29 cellular contexts compared by ENCODE assay signal in genomic region chr12:1826401-1826800, GRCh38. TPM values are rescaled to one million over a fixed set of nuclear protein-coding genes. Genes with fewer than 3 reads are reported as not detected.
"Had no signal": no experiment of that assay in that cellular context is flagged by ENCODE, and none has a peak within 500 bp of the region (broad histone marks: within the 10 kb centered on the region; RNA-seq: fewer than 3 reads in every experiment).

No MANE protein-coding gene starts in this region.

- FAIRE-seq: islet of Langerhans, kidney, pancreas, small intestine had no signal

- H3K27ac Mint-ChIP-seq: immature natural killer cell; naive thymus-derived CD4-positive, alpha-beta T cell; natural killer cell treated with Interleukin-12 subunit alpha and Interleukin-12 subunit beta and Interleukin-15 and Interleukin-18, amount 100 ng/mL, for 72 hours; stimulated activated effector memory CD8-positive, alpha-beta T cell treated with anti-CD3 and anti-CD28 coated beads, Interleukin-12 subunit alpha, Interleukin-12 subunit beta, amount 100 ng/mL, for 72 hours; stimulated activated naive CD8-positive, alpha-beta T cell treated with anti-CD3 and anti-CD28 coated beads, Interleukin-15, Interleukin-2, amounts not matched to agents 100 ng/mL and 50 ng/mL, for 24 hours had no signal

- H3K36me3 Mint-ChIP-seq: immature natural killer cell; naive thymus-derived CD4-positive, alpha-beta T cell; natural killer cell treated with Interleukin-12 subunit alpha and Interleukin-12 subunit beta and Interleukin-15 and Interleukin-18, amount 100 ng/mL, for 72 hours; stimulated activated effector memory CD8-positive, alpha-beta T cell treated with anti-CD3 and anti-CD28 coated beads, Interleukin-12 subunit alpha, Interleukin-12 subunit beta, amount 100 ng/mL, for 72 hours had no signal

- ATAC-seq: left colon; left lung; mucosa of descending colon; naive thymus-derived CD4-positive, alpha-beta T cell; natural killer cell treated with Interleukin-12 subunit alpha and Interleukin-12 subunit beta and Interleukin-15 and Interleukin-18, amount 100 ng/mL, for 72 hours; pancreas; right cardiac atrium; stimulated activated effector memory CD8-positive, alpha-beta T cell treated with anti-CD3 and anti-CD28 coated beads, Interleukin-12 subunit alpha, Interleukin-12 subunit beta, amount 100 ng/mL, for 72 hours; upper lobe of right lung had no signal

- H3K4me3 Mint-ChIP-seq: immature natural killer cell; naive thymus-derived CD4-positive, alpha-beta T cell; natural killer cell treated with Interleukin-12 subunit alpha and Interleukin-12 subunit beta and Interleukin-15 and Interleukin-18, amount 100 ng/mL, for 72 hours; stimulated activated effector memory CD8-positive, alpha-beta T cell treated with anti-CD3 and anti-CD28 coated beads, Interleukin-12 subunit alpha, Interleukin-12 subunit beta, amount 100 ng/mL, for 72 hours; stimulated activated naive CD8-positive, alpha-beta T cell treated with anti-CD3 and anti-CD28 coated beads, Interleukin-15, Interleukin-2, amounts not matched to agents 100 ng/mL and 50 ng/mL, for 24 hours had no signal

- DNase-seq: immature natural killer cell; left colon; midbrain; mucosa of descending colon; naive thymus-derived CD4-positive, alpha-beta T cell; sigmoid colon; spleen; stimulated activated CD4-positive, alpha-beta T cell treated with anti-CD3 and anti-CD28 coated beads, Interleukin-4, amount 100 ng/mL, for 24 hours; stimulated activated naive CD4-positive, alpha-beta T cell; tibial artery; trophoblast cell; upper lobe of right lung had no signal

- H3K27me3 ChIP-seq: pancreas had no signal

- H3K9me3 Mint-ChIP-seq: immature natural killer cell; naive thymus-derived CD4-positive, alpha-beta T cell; natural killer cell treated with Interleukin-12 subunit alpha and Interleukin-12 subunit beta and Interleukin-15 and Interleukin-18, amount 100 ng/mL, for 72 hours; stimulated activated effector memory CD8-positive, alpha-beta T cell treated with anti-CD3 and anti-CD28 coated beads, Interleukin-12 subunit alpha, Interleukin-12 subunit beta, amount 100 ng/mL, for 72 hours; stimulated activated naive CD8-positive, alpha-beta T cell treated with anti-CD3 and anti-CD28 coated beads, Interleukin-15, Interleukin-2, amounts not matched to agents 100 ng/mL and 50 ng/mL, for 24 hours had no signal

- H3K4me1 Mint-ChIP-seq: immature natural killer cell; stimulated activated effector memory CD8-positive, alpha-beta T cell treated with anti-CD3 and anti-CD28 coated beads, Interleukin-12 subunit alpha, Interleukin-12 subunit beta, amount 100 ng/mL, for 72 hours had no signal

- H3K27ac ChIP-seq: left lung, pancreas, prostate gland, sigmoid colon, spleen, suprapubic skin, thoracic aorta, tibial artery, upper lobe of right lung had no signal

- H3K4me3 ChIP-seq: left lung, lung, mucosa of descending colon, pancreas, prostate gland, sigmoid colon, spleen, suprapubic skin, thoracic aorta, tibial artery, upper lobe of right lung had no signal

RNA-seq across cellular contexts. Expression of gene LRTM2, which starts 6.0 kb away (rescaled TPM):
- total RNA-seq: kidney; left colon; left lung; lower leg skin; lung; mesenteric fat pad; mucosa of descending colon; natural killer cell treated with Interleukin-12 subunit alpha and Interleukin-12 subunit beta and Interleukin-15 and Interleukin-18, amount 100 ng/mL, for 72 hours; osteoblast; pancreas; prostate gland; right cardiac atrium; subcutaneous adipose tissue; thoracic aorta; upper lobe of right lung had no signal
